In the genomic region with DNA sequence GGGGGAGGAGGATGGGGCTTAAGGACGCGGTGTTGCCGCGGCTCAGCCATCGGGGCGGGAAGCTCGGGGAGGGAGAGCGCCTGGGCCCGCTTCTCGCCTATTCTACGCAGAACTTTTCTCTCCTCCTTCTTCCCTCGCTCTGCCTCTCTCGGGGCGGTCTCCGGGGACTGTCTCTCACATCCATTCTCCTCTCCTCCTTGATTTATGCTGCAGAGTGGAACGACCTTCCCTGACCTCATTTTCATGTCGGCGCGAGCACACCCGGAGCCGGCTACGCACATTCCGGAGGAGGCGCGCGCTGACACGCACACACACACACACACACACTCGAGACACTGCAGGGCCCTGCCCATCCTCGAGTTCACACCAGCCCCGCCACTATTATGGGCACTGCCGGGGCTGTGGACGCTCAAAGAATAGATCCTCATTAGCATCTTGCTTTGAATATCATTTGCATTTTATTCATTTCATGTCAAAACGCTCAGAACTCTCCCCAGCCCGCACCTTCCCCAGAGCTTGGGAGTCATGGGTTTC, we compare ENCODE assay signal across 9 cellular contexts. TPM values are rescaled to one million over a fixed set of nuclear protein-coding genes. Genes with fewer than 3 reads are reported as not detected.
A peak's percentile ranks its signal among the peaks of the same experiment; 100 is the strongest.
DNase-seq lines count a peak whose midpoint lies in the region; ATAC-seq and TF ChIP-seq lines count a peak whose summit lies in the region.
"Had no signal": no experiment of that assay in that cellular context is flagged by ENCODE, and none has a peak within 500 bp of the region (broad histone marks: within the 10 kb centered on the region; RNA-seq: fewer than 3 reads in every experiment).

No MANE protein-coding gene starts in this region.

- H3K36me3 ChIP-seq in IMR-90 (ENCODE audit: control insufficient read depth, insufficient read depth, low read length) = no peaks in the 10 kb centered on the region
- H3K36me3 ChIP-seq in muscle layer of duodenum (ENCODE audit: control insufficient read depth in 1 of 2, insufficient read depth in 2 of 2, low read length in 2 of 2) = no peaks in the 10 kb centered on the region

- peaks cover 7% of the 10 kb centered on the region; the same call in 1 of the 2 replicates for H3K9me3 ChIP-seq in AG04450 (ENCODE audit: control insufficient read depth, insufficient read depth, low read length)
- H3K9me3 ChIP-seq in IMR-90 (ENCODE audit: control insufficient read depth, insufficient read depth, low read length) = no peaks in the 10 kb centered on the region; the same call in 1 of the 2 replicates
- H3K9me3 ChIP-seq in muscle layer of duodenum (ENCODE audit: control insufficient read depth in 1 of 2, low read length in 2 of 2) = no peaks in the 10 kb centered on the region

- H2BK15ac ChIP-seq in IMR-90 (ENCODE audit: low read depth, low read length) = no peak overlapping the region

- H3K4me2 ChIP-seq in IMR-90 (ENCODE audit: low read depth, low read length) = no peak overlapping the region; the same call in 1 of the 2 replicates

- no peak overlapping the region for H3K56ac ChIP-seq in IMR-90 (ENCODE audit: extremely low read depth, insufficient read depth, low read length)

- no peaks in the 10 kb centered on the region for H3K9me1 ChIP-seq in IMR-90 (ENCODE audit: insufficient read depth, low read length)

- no peak overlapping the region for H2BK120ac ChIP-seq in IMR-90 (ENCODE audit: low read depth, low read length)

- no peak overlapping the region for H3K4ac ChIP-seq in IMR-90 (ENCODE audit: low read depth, low read length)

- no peak for TF ChIP-seq CTCF in AG04450 (IDR thresholded peaks at IDR 0.05; ENCODE audit: low read depth, low read length)
- no peak for TF ChIP-seq CTCF in IMR-90 (conservative IDR thresholded peaks at IDR 0.05; ENCODE audit: low read depth, low read length)
- TF ChIP-seq CTCF in choroid plexus epithelial cell (conservative IDR thresholded peaks at IDR 0.05; ENCODE audit: low read depth, low read length) = no peak

- no peak overlapping the region for H3K14ac ChIP-seq in IMR-90 (replicated peaks; ENCODE audit: low read depth, low read length)

- in situ Hi-C loops in IMR-90 (cut with MboI; ENCODE audit: low sequenced_read_pairs) = loop anchor here (5.0 kb wide), 1 partner anchor 220 kb away; no protein-coding TSS in a partner anchor

- dilution Hi-C loops in IMR-90 (cut with HindIII; ENCODE audit: low sequenced_read_pairs, unreplicated experiment) = no loop called here

- intact Hi-C loops in IMR-90 (cut with micrococcal nuclease) = no loop called here

- no peak for ATAC-seq in IMR-90 (ENCODE audit: low read depth)

- peak overlapping the region; percentile 69 for H2AFZ ChIP-seq in IMR-90 (replicated peaks; ENCODE audit: low read length, poor library complexity)

- TF ChIP-seq POLR2A in IMR-90 (IDR thresholded peaks at IDR 0.05; ENCODE audit: low read depth, low read length) = no peak

- H2BK5ac ChIP-seq in IMR-90 (ENCODE audit: low read depth, low read length, poor library complexity, severe bottlenecking) = no peak overlapping the region

- DNase-seq in AG04450 (ENCODE audit: low read depth, low spot score) (no peak), IMR-90 (no peak), choroid plexus epithelial cell (ENCODE audit: low read depth) (peak; percentile 63), SIG-M5 treated with dmso at 0.1 percent for 504 hours (lab: John Stamatoyannopoulos, UW; ENCODE audit: unreplicated experiment) (no peak), COLO829 (ENCODE audit: low spot score) (no peak), SHP77 treated with DMSO at 0.1 percent for 48 hours (lab: John Stamatoyannopoulos, UW) (no peak), NCI-H2029 (lab: John Stamatoyannopoulos, UW) (no peak)

- TF ChIP-seq RAD21 in IMR-90 (IDR thresholded peaks at IDR 0.05; ENCODE audit: low read length) = no peak

- H4K5ac ChIP-seq in IMR-90 (ENCODE audit: low read depth, low read length) = no peak overlapping the region

- no peak overlapping the region for H4K91ac ChIP-seq in IMR-90 (ENCODE audit: insufficient read depth, low read depth, low read length)

- no peaks in the 10 kb centered on the region for H3K79me1 ChIP-seq in IMR-90 (ENCODE audit: low read depth in 1 of 2, low read length in 2 of 2)

- peaks cover 2% of the 10 kb centered on the region; the same call in 1 of the 2 replicates for H3K4me1 ChIP-seq in IMR-90 (ENCODE audit: control insufficient read depth, insufficient read depth, low read length)
- H3K4me1 ChIP-seq in muscle layer of duodenum (ENCODE audit: control insufficient read depth in 1 of 2, insufficient read depth in 2 of 2, low read length in 2 of 2) = peaks cover 0 to 37% of the 10 kb centered on the region in 2 donors

- H2BK20ac ChIP-seq in IMR-90 (ENCODE audit: low read depth, low read length) = no peak overlapping the region

- POLR2A ChIA-PET in AG04450 (lab: Yijun Ruan, JAX) = no interaction called here
- POLR2A ChIA-PET in IMR-90 (lab: Charles Lee; ENCODE audit: unreplicated experiment) = no interaction called here

- CTCF ChIA-PET in AG04450 (lab: Charles Lee) (interaction anchor here (0.6 to 8.3 kb wide), 7 partner anchors 53 to 362 kb away, joined by 3 to 195 read pairs (median 12); no protein-coding TSS in a partner anchor), IMR-90 (lab: Yijun Ruan, JAX) (interaction anchor here (0.9 kb wide), 1 partner anchor 23 kb away, joined by 4 read pairs; no protein-coding TSS in a partner anchor)

- no peak overlapping the region for H2AK5ac ChIP-seq in IMR-90 (ENCODE audit: low read depth, low read length)

- no peak overlapping the region for H3K18ac ChIP-seq in IMR-90 (ENCODE audit: low read depth, low read length)

- H3K27ac ChIP-seq in AG04450 (ENCODE audit: low read depth, low read length) (no peak overlapping the region), IMR-90 (ENCODE audit: insufficient read depth, low read length) (no peak overlapping the region), muscle layer of duodenum (ENCODE audit: low read length) (no peak overlapping the region)

- no peak overlapping the region for H2AK9ac ChIP-seq in IMR-90 (replicated peaks; ENCODE audit: low read depth, low read length, poor library complexity)

- H3K4me3 ChIP-seq in AG04450 (ENCODE audit: low read depth, low read length) = peak overlapping the region; percentile 25
- H3K4me3 ChIP-seq in IMR-90 (ENCODE audit: insufficient read depth, low read depth, low read length) = no peak overlapping the region
- peak overlapping the region; percentile 46 for H3K4me3 ChIP-seq in choroid plexus epithelial cell (ENCODE audit: low read depth, low read length)
- peak overlapping the region; percentile 33 to 51 for H3K4me3 ChIP-seq in muscle layer of duodenum (ENCODE audit: low read depth in 1 of 2, low read length in 2 of 2)

- no peak overlapping the region for H3K23ac ChIP-seq in IMR-90 (ENCODE audit: low read depth, low read length)

- BruUV-seq in IMR-90 (replicated peaks; lab: Mats Ljungman, UMichigan) = no TSS peak

- no peak overlapping the region for H4K8ac ChIP-seq in IMR-90 (ENCODE audit: low read depth in 2 of 2, low read length in 2 of 2)

- H3K27me3 ChIP-seq in AG04450 (ENCODE audit: control insufficient read depth, insufficient read depth, low read length) (peaks cover 73% of the 10 kb centered on the region), IMR-90 (ENCODE audit: control insufficient read depth, insufficient read depth, low read length) (peaks cover 69% of the 10 kb centered on the region), muscle layer of duodenum (ENCODE audit: low read depth, low read length) (peaks cover 48% of the 10 kb centered on the region)

- H4K20me1 ChIP-seq in IMR-90 (ENCODE audit: insufficient read depth, low read length) = no peaks in the 10 kb centered on the region

- H3K9ac ChIP-seq in IMR-90 (ENCODE audit: low read depth, low read length) = no peak overlapping the region

- WGBS in IMR-90 (ENCODE audit: extremely low coverage in 2 of 2, insufficient read length in 1 of 2), 2 experiments = 15% methylated on average over 17 of the region's 34 CpGs; no CpG with 5 or more reads in 1 of the 2 experiments

TF ChIP-seq in IMR-90, 13 proteins besides CTCF, POLR2A, EP300 and RAD21:
- TF ChIP-seq MAFK (IDR thresholded peaks at IDR 0.05; ENCODE audit: low read depth, low read length) (no peak), FOS (IDR thresholded peaks at IDR 0.05; ENCODE audit: low read depth, low read length) (no peak), RFX5 (IDR thresholded peaks at IDR 0.05; ENCODE audit: low read depth, low read length) (no peak), SMC3 (IDR thresholded peaks at IDR 0.05; ENCODE audit: low read depth, low read length) (no peak), NFE2L2 (IDR thresholded peaks at IDR 0.05; ENCODE audit: low read depth, low read length) (no peak), BHLHE40 (IDR thresholded peaks at IDR 0.05; ENCODE audit: low read depth, low read length) (no peak), RCOR1 (IDR thresholded peaks at IDR 0.05; ENCODE audit: insufficient replicate concordance, low read length) (no peak), MAZ (IDR thresholded peaks at IDR 0.05; ENCODE audit: borderline replicate concordance, low read depth, low read length) (no peak), CHD1 (IDR thresholded peaks at IDR 0.05; ENCODE audit: low read depth, low read length) (no peak)
- TF ChIP-seq, protein P1, sequence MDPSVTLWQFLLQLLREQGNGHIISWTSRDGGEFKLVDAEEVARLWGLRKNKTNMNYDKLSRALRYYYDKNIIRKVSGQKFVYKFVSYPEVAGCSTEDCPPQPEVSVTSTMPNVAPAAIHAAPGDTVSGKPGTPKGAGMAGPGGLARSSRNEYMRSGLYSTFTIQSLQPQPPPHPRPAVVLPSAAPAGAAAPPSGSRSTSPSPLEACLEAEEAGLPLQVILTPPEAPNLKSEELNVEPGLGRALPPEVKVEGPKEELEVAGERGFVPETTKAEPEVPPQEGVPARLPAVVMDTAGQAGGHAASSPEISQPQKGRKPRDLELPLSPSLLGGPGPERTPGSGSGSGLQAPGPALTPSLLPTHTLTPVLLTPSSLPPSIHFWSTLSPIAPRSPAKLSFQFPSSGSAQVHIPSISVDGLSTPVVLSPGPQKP (IDR thresholded peaks at IDR 0.05; ENCODE audit: borderline replicate concordance, low read depth, low read length) = no peak
- TF ChIP-seq, protein P2, sequence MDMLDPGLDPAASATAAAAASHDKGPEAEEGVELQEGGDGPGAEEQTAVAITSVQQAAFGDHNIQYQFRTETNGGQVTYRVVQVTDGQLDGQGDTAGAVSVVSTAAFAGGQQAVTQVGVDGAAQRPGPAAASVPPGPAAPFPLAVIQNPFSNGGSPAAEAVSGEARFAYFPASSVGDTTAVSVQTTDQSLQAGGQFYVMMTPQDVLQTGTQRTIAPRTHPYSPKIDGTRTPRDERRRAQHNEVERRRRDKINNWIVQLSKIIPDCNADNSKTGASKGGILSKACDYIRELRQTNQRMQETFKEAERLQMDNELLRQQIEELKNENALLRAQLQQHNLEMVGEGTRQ (IDR thresholded peaks at IDR 0.05; ENCODE audit: low read depth, low read length) = no peak
TF ChIP-seq in IMR-90: peak in this region for 0.

RNA-seq across cellular contexts. Expression of a gene that starts 36.7 kb away (rescaled TPM):
- polyA plus RNA-seq in AG04450 (2011; rRNA removed) (not detected in 2 replicates), IMR-90 (2012; rRNA removed) (not detected in 2 replicates)
- polyA minus RNA-seq in AG04450 (2011; rRNA and poly(A)+ RNA removed) = not detected in 2 replicates
- not detected in 2 replicates for total RNA-seq in IMR-90 (2012; rRNA removed)
- not detected in 2 replicates for polyA plus RNA-seq in IMR-90 (2012; cell fraction: cytosol; rRNA removed)
- polyA plus RNA-seq in IMR-90 (2012; cell fraction: nucleus; rRNA removed; ENCODE audit: low replicate concordance) = not detected in 2 replicates
- total RNA-seq: activated naive CD4-positive, alpha-beta T cell treated with anti-CD3 and anti-CD28 coated beads, Interleukin-2, amount 50 U/mL, for 72 hours had no signal
